Comparison of ENCODE assay signal across 29 cellular contexts in the genomic region with DNA sequence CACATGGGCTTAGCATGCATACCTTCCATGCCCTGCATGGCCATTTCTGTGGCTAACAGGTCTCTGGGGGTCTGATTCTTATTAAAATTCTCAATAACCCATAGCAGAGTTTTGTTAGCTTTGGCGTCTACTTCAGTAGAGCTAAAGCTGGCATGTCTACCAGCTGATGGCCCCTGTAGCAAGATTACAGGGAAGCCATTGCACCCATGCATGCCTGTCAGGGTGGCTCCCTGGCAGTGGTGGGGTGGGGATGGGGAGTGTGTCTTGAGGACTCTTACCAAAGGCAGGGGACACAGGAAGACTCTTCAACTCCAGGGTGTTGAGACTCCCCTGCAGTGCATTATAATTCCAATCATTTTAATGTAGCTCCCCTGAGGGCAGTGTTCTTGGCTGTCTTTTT. TPM values are rescaled to one million over a fixed set of nuclear protein-coding genes. Genes with fewer than 3 reads are reported as not detected.
"Had no signal": no experiment of that assay in that cellular context is flagged by ENCODE, and none has a peak within 500 bp of the region (broad histone marks: within the 10 kb centered on the region; RNA-seq: fewer than 3 reads in every experiment).

No MANE protein-coding gene starts in this region.

- H3K4me3 ChIP-seq: Peyer's patch had no signal

- H3K36me3 ChIP-seq: Peyer's patch had no signal

- ATAC-seq: activated naive CD8-positive, alpha-beta T cell treated with anti-CD3 and anti-CD28 coated beads, Interleukin-2, amount 50 U/mL, for 24 hours; PC-3 had no signal

- H3K27ac ChIP-seq: Peyer's patch, VCaP had no signal

- H3K27me3 ChIP-seq: Peyer's patch had no signal

- H3K9me3 ChIP-seq: Peyer's patch had no signal

- DNase-seq: activated B cell treated with CpG ODN at 0.5 μM for 24 hours; activated CD4-positive, alpha-beta memory T cell treated with anti-CD3 and anti-CD28 coated beads, Interleukin-2, amount 10 ng/mL, durations not matched to agents 7 days and 5 days; activated CD4-positive, alpha-beta T cell treated with anti-CD3 and anti-CD28 coated beads for 1 hour; activated CD4-positive, alpha-beta T cell treated with anti-CD3 and anti-CD28 coated beads for 48 hours; activated effector memory CD4-positive, alpha-beta T cell treated with Interleukin-2 at 50 U/mL for 16 hours; activated naive CD4-positive, alpha-beta T cell treated with anti-CD3 and anti-CD28 coated beads, Interleukin-2, amount 10 ng/mL, durations not matched to agents 7 days and 5 days; activated naive CD8-positive, alpha-beta T cell treated with anti-CD3 and anti-CD28 coated beads, Interleukin-2, amount 50 U/mL, for 24 hours; activated T-cell treated with anti-CD3 and anti-CD28 coated beads, Interleukin-2, amount 50 U/mL, for 48 hours; anterior cingulate cortex; caudate nucleus; cerebellar nuclear complex; NCI-H1092 treated with DMSO at 0.1 percent for 48 hours; NCI-H1417 treated with DMSO at 0.1 percent for 48 hours; NCI-H187 treated with DMSO at 0.1 percent for 48 hours; NCI-H2081; NCI-H345; NCI-H524 treated with DMSO at 0.1 percent for 48 hours; NK-92 treated with Interleukin-12 subunit alpha and Interleukin-12 subunit beta, amount 100 ng/mL, for 24 hours; PC-3; Peyer's patch; RPMI8226; SW 1271; T-helper 1 cell; T-helper 2 cell; T-helper 9 cell had no signal

RNA-seq across cellular contexts. Expression of gene KY, which starts 4.7 kb away (rescaled TPM):
- total RNA-seq: activated B cell treated with CpG ODN at 0.5 μM for 24 hours; activated CD4-positive, alpha-beta memory T cell treated with anti-CD3 and anti-CD28 coated beads, Interleukin-2, amount 10 ng/mL, durations not matched to agents 7 days and 5 days; activated CD8-positive, alpha-beta memory T cell treated with anti-CD3 and anti-CD28 coated beads for 36 hours; bronchial epithelial cell; NCI-H460 had no signal
